In the genomic region with DNA sequence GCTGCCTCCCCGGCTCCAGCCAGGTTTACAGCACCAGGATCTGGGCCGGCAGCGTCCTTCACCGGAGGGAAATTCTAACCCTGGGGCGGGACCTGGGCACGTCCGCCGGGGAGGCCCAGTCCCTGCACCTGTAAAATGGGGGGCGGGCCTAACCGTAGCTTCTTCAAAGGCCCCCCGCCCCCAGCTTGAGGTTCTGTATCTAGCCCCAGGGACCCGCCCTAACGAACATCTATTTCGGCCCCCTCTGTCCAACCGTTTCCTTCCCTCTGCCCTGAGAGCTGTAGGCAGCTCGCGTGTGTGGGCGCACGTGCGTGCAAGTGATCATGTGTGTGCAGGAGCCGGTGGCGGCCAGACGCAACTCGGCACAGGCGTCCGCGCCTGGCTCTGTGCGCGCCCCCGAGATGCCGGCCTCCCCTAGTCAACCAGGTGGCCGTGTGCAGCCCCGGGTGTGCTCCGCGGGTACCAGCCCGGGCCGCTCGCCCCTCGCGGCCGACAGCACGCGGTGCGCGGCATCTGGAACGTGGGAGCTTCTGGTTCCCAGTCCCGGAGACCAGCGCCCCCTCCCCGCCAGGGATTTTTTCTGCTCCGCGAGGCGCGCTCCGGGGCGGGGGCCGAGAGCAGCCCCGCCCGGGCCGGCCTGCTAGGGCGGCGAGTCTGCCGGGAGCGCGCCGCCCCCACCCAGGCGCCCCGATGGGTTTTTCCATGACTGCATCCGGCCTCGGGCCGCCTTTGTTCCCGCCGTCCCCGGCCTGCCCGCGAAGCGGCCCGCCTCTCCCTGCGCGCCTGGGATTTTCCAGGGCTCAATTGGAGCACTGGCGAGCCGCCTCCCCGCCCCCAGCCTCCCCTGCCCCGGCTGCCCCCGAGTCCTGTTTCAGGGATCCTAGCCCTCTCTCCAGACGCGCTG, we compare ENCODE assay signal across 8 cellular contexts. TPM values are rescaled to one million over a fixed set of nuclear protein-coding genes. Genes with fewer than 3 reads are reported as not detected.
DNase-seq lines count a peak whose midpoint lies in the region; FAIRE-seq and TF ChIP-seq lines count a peak whose summit lies in the region.

No MANE protein-coding gene starts in this region.

- peaks cover 2% of the 10 kb centered on the region for H3K9me3 Mint-ChIP-seq in astrocyte (ENCODE audit: unreplicated experiment)

- H3K9me3 ChIP-seq in astrocyte (ENCODE audit: insufficient read depth, low read depth, low read length), result no peaks in the 10 kb centered on the region

- peaks cover 32% of the 10 kb centered on the region for H3K4me1 Mint-ChIP-seq in astrocyte (ENCODE audit: low read depth, unreplicated experiment)

- no peaks in the 10 kb centered on the region for H3K27me3 Mint-ChIP-seq in astrocyte (ENCODE audit: low read depth, unreplicated experiment)

- H3K27ac Mint-ChIP-seq in astrocyte (ENCODE audit: unreplicated experiment), result peak overlapping the region; percentile 99

- peak overlapping the region; percentile 72 for H3K4me3 Mint-ChIP-seq in astrocyte (ENCODE audit: unreplicated experiment)

- H3K9ac ChIP-seq in astrocyte (ENCODE audit: low read length), result peak overlapping the region; percentile 79

- no peaks in the 10 kb centered on the region for H3K36me3 ChIP-seq in H7 (replicated peaks; ENCODE audit: control insufficient read depth, insufficient read depth, low read length)
- no peaks in the 10 kb centered on the region for H3K36me3 ChIP-seq in astrocyte (ENCODE audit: insufficient read depth, low read length)

- DNase-seq in GM10266 (ENCODE audit: extremely low spot score) (peak; percentile 95), H7 (peak; percentile 99), M059J (ENCODE audit: low read depth) (peak; percentile 88), T-helper 2 cell (peak; percentile 32 to 92 (median 48)), astrocyte (ENCODE audit: low read depth) (peak; percentile 71), hippocampal formation (lab: John Stamatoyannopoulos, UW) (peak; percentile 88 to 91), retina (peak; percentile 94), NCI-H1694 (lab: John Stamatoyannopoulos, UW) (no peak)

- no peaks in the 10 kb centered on the region for H3K79me2 ChIP-seq in astrocyte (ENCODE audit: insufficient read depth, low read length)

- no peak for FAIRE-seq in astrocyte (lab: Jason Lieb, UNC)

- H3K4me1 ChIP-seq in astrocyte (ENCODE audit: insufficient read depth, low read length), result peaks cover 45% of the 10 kb centered on the region

- H3K4me3 ChIP-seq in H7 (ENCODE audit: insufficient read depth, low read depth, low read length) (peak overlapping the region; percentile 58), astrocyte (ENCODE audit: insufficient read depth, low read depth, low read length) (peak overlapping the region; percentile 47)

- TF ChIP-seq CTCF in GM10266 (IDR thresholded peaks at IDR 0.05; ENCODE audit: control insufficient read depth, insufficient read depth, low read depth, missing control alignments), result peak; percentile 12
- no peak for TF ChIP-seq CTCF in astrocyte (IDR thresholded peaks at IDR 0.05; ENCODE audit: insufficient read depth, low read depth, low read length)

- no peaks in the 10 kb centered on the region for H3K27me3 ChIP-seq in H7 (ENCODE audit: control insufficient read depth, insufficient read depth, low read length)
- no peaks in the 10 kb centered on the region for H3K27me3 ChIP-seq in astrocyte (ENCODE audit: insufficient read depth, low read length)

- peak overlapping the region; percentile 91 for H3K27ac ChIP-seq in astrocyte (ENCODE audit: low read depth, low read length)

- no peaks in the 10 kb centered on the region for H3K36me3 Mint-ChIP-seq in astrocyte (ENCODE audit: low read depth, unreplicated experiment)

- H4K20me1 ChIP-seq in astrocyte (ENCODE audit: insufficient read depth, low read length), result no peaks in the 10 kb centered on the region

- H3K4me2 ChIP-seq in astrocyte (ENCODE audit: low read length), result peak overlapping the region; percentile 93

- peak overlapping the region; percentile 91 for H2AFZ ChIP-seq in astrocyte (ENCODE audit: low read depth, low read length)

RNA-seq across cellular contexts. Expression of gene TEX44, which starts 21.2 kb away (rescaled TPM):
- total RNA-seq in H7 (2014; rRNA removed; shearing (Covaris generic)), result not detected in 2 replicates
- total RNA-seq in M059J (2014; rRNA removed; shearing (Covaris generic)), result not detected in 2 replicates
- total RNA-seq in astrocyte, result not detected in 2 replicates
